Comparison of ENCODE assay signal across 1 cellular context in the genomic region with DNA sequence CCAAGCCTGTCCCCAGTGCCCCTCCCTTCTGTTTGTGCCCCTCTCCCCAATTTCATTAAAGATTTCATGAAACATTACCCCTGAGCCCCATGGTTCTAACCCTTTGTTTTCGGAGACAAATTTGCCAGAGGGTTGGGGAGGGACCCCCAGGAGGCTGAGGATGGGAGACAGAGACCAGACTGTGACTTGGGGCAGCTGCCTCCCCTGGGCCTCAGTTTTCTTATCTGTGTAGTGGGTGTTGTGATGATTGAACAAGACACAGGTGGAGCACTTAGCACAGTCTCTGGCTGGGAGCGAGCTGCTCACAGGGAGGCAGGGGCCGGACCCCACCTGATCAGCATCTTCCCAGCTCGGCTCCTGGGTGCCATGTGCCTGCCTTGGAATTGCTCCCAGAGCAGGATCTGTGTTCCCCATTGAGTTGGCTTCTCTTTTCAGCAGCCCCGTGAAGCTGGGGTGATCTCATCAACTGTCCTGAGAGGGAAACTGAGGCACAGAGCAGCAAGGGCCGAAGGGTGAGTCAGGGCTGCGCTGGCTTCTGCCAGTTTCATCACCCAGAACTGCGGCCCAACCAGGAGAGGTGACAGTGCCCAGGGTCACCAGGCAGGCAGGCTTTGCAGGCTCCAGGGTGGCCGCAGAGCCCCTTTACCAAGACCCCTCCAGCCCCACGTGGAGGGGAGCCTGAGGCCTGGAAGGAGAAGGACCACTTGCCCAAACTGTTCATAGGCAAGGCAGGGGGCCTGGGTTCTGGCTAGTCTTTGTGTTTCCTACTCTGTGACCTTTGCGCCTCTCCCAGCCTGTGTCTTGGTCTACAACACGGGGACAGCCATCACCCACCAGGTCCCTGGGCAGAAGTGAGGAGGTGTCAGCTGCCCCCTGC.
TF ChIP-seq lines count a peak whose summit lies in the region.

No MANE protein-coding gene starts in this region.

TF ChIP-seq in A549, 52 proteins besides CTCF, POLR2A, EP300 and RAD21:
- TF ChIP-seq HEYL (CRISPR knock-in tag; IDR thresholded peaks at IDR 0.05), result no peak
- peak; percentile 76; the same call in 1 of the 2 replicates for TF ChIP-seq KDM1A (IDR thresholded peaks at IDR 0.05; ENCODE audit: low read depth)
